In the genomic region with DNA sequence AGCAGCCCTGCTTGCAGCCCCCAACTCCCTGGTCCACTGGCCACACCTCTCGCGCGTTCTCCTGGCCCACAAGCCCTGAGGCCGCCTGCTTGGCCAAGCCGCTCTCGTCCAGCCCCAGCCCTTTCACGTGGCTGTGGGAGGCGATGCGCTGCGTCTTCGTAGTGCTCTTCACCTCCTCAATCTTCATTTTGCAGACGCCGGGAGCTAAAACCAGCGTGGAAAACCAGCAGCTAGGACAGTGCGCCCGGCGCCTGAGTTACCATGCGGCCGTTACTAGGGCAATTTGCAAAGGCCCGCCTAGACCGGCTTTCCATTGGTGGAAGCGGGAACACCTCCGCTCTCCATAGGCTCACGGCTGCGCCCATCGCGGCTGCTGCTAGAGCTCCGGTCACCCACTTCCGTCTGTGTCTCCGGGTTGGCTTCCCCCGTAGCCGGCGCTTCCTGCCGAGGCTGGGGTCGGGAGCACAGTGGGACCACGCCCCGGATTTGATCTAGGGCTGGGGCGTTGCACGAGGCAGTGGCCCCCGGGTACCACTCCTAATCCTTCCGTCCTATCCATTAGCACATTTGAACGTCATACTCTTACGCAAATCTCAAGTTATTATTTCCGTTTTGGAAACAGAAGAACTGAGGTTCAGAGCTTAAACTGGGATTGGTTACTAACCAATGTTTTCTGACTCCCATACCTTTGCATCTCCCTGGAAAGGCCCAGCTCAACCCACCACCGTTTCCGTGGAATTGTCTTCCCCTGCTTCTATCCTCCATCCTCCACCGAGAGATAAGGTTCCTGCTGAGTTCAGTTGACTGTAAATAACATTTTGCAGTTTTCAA, we compare ENCODE assay signal across 1 cellular context.
A peak's percentile ranks its signal among the peaks of the same experiment; 100 is the strongest.
TF ChIP-seq lines count a peak whose summit lies in the region.

A gene (minus strand): TSS at position 275 of the 831 bp plus-strand sequence. CDS start 88 bp downstream, at position 187.

TF ChIP-seq in HCT116, 20 proteins besides CTCF, POLR2A, EP300 and RAD21 (continued from another document):
- TF ChIP-seq, protein P1, sequence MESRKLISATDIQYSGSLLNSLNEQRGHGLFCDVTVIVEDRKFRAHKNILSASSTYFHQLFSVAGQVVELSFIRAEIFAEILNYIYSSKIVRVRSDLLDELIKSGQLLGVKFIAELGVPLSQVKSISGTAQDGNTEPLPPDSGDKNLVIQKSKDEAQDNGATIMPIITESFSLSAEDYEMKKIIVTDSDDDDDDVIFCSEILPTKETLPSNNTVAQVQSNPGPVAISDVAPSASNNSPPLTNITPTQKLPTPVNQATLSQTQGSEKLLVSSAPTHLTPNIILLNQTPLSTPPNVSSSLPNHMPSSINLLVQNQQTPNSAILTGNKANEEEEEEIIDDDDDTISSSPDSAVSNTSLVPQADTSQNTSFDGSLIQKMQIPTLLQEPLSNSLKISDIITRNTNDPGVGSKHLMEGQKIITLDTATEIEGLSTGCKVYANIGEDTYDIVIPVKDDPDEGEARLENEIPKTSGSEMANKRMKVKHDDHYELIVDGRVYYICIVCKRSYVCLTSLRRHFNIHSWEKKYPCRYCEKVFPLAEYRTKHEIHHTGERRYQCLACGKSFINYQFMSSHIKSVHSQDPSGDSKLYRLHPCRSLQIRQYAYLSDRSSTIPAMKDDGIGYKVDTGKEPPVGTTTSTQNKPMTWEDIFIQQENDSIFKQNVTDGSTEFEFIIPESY (IDR thresholded peaks at IDR 0.05; ENCODE audit: extremely low read depth, insufficient replicate concordance, low read length), result peak; percentile 38
- TF ChIP-seq, protein P2, sequence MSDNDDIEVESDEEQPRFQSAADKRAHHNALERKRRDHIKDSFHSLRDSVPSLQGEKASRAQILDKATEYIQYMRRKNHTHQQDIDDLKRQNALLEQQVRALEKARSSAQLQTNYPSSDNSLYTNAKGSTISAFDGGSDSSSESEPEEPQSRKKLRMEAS (IDR thresholded peaks at IDR 0.05), result peak; percentile 97
- TF ChIP-seq POLR2AphosphoS5 (IDR thresholded peaks at IDR 0.05; ENCODE audit: low read depth, low read length), result peak; percentile 76
- no peak; the same call in 1 of the 2 replicates for TF ChIP-seq JUND (IDR thresholded peaks at IDR 0.05)
- no peak for TF ChIP-seq ZNF274 (IDR thresholded peaks at IDR 0.05; ENCODE audit: low read depth, low read length)
- TF ChIP-seq SRF (IDR thresholded peaks at IDR 0.05; ENCODE audit: low read depth), result peak; percentile 87; the same call in 1 of the 2 replicates
- TF ChIP-seq CEBPB (IDR thresholded peaks at IDR 0.05; ENCODE audit: low read depth), result peak; percentile 70; the same call in 1 of the 2 replicates
- peak; percentile 72 for TF ChIP-seq ELF1 (IDR thresholded peaks at IDR 0.05; ENCODE audit: borderline replicate concordance, low read depth)
- no peak for TF ChIP-seq FOSL1 (IDR thresholded peaks at IDR 0.05; ENCODE audit: low read depth)
- TF ChIP-seq EGR1 (IDR thresholded peaks at IDR 0.05; ENCODE audit: low read depth), result peak; percentile 68
- peak; percentile 35 for TF ChIP-seq TCF7L2 (IDR thresholded peaks at IDR 0.05; ENCODE audit: borderline replicate concordance, extremely low read depth, insufficient read depth, insufficient read length)
- TF ChIP-seq SP1 (IDR thresholded peaks at IDR 0.05; ENCODE audit: low read depth), result peak; percentile 97
- TF ChIP-seq, protein P3, sequence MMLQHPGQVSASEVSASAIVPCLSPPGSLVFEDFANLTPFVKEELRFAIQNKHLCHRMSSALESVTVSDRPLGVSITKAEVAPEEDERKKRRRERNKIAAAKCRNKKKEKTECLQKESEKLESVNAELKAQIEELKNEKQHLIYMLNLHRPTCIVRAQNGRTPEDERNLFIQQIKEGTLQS (IDR thresholded peaks at IDR 0.05), result no peak
